Comparison of ENCODE assay signal across 9 cellular contexts in genomic region chr19:18046066-18046718, GRCh38. TPM values are rescaled to one million over a fixed set of nuclear protein-coding genes. Genes with fewer than 3 reads are reported as not detected.
DNase-seq lines count a peak whose midpoint lies in the region; ATAC-seq and TF ChIP-seq lines count a peak whose summit lies in the region.
"Had no signal": no experiment of that assay in that cellular context is flagged by ENCODE, and none has a peak within 500 bp of the region (broad histone marks: within the 10 kb centered on the region; RNA-seq: fewer than 3 reads in every experiment).

No MANE protein-coding gene starts in this region.

- no peaks in the 10 kb centered on the region for H3K36me3 Mint-ChIP-seq in activated T-helper 17 cell treated with anti-CD3 and anti-CD28 coated beads, Interleukin-2, amount 50 U/mL, for 72 hours (ENCODE audit: low read depth)

- in situ Hi-C loops in HAP-1 (cut with MboI; ENCODE audit: low sequenced_read_pairs): no loop called here
- in situ Hi-C loops in GM13976 (cut with MboI; ENCODE audit: low sequenced_read_pairs, unreplicated experiment): no loop called here

- H3K27me3 Mint-ChIP-seq in activated T-helper 17 cell treated with anti-CD3 and anti-CD28 coated beads, Interleukin-2, amount 50 U/mL, for 72 hours: no peaks in the 10 kb centered on the region

- no peaks in the 10 kb centered on the region for H3K9me3 ChIP-seq in vagina
- H3K9me3 ChIP-seq in HAP-1: no peaks in the 10 kb centered on the region

- H3K4me1 ChIP-seq in vagina (peaks cover 26% of the 10 kb centered on the region), HAP-1 (no peaks in the 10 kb centered on the region)

- H3K36me3 ChIP-seq in vagina: no peaks in the 10 kb centered on the region
- no peaks in the 10 kb centered on the region for H3K36me3 ChIP-seq in HAP-1 (replicated peaks)

- intact Hi-C loops in vagina (cut with DNase I): no loop called here

- H3K4me3 ChIP-seq in vagina (no peak overlapping the region), HAP-1 (no peak overlapping the region)

- DNase-seq in stimulated activated CD4-positive, alpha-beta T cell treated with anti-CD3 and anti-CD28 coated beads, Interleukin-1b, Interleukin-23, amount 100 ng/mL, for 48 hours: peak; percentile 42
- DNase-seq in stimulated activated CD4-positive, alpha-beta T cell treated with anti-CD3 and anti-CD28 coated beads, Interleukin-12 subunit alpha, Interleukin-12 subunit beta, amount 100 ng/mL, for 4 hours: no peak
- no peak for DNase-seq in left lobe of liver (ENCODE audit: low spot score)
- DNase-seq in vagina (ENCODE audit: extremely low spot score in 2 of 2): no peak
- no peak for DNase-seq in HAP-1 (ENCODE audit: low spot score in 2 of 2)
- DNase-seq in effector CD4-positive, alpha-beta T cell: no peak
- DNase-seq in GM13976 (ENCODE audit: low spot score): no peak
- DNase-seq: NCI-H1092 treated with DMSO at 0.1 percent for 48 hours had no signal

- H3K27ac ChIP-seq in vagina: peak overlapping the region; percentile 54

- H3K27me3 ChIP-seq in vagina (no peaks in the 10 kb centered on the region), HAP-1 (ENCODE audit: low read depth) (0 out of 2 replicates have a peak, but pooled peaks cover 4% of the 10 kb centered on the region)

- H3K9me3 Mint-ChIP-seq in activated T-helper 17 cell treated with anti-CD3 and anti-CD28 coated beads, Interleukin-2, amount 50 U/mL, for 72 hours: no peaks in the 10 kb centered on the region

- no peak for TF ChIP-seq CTCF in vagina (IDR thresholded peaks at IDR 0.05)
- no peak for TF ChIP-seq CTCF in GM13976 (IDR thresholded peaks at IDR 0.05; ENCODE audit: borderline replicate concordance, control extremely low read depth, extremely low read depth, insufficient read depth, missing control alignments)

- H3K4me3 Mint-ChIP-seq in activated T-helper 17 cell treated with anti-CD3 and anti-CD28 coated beads, Interleukin-2, amount 50 U/mL, for 72 hours: peak overlapping the region; percentile 70

- H3K4me1 Mint-ChIP-seq in activated T-helper 17 cell treated with anti-CD3 and anti-CD28 coated beads, Interleukin-2, amount 50 U/mL, for 72 hours: peaks cover 21% of the 10 kb centered on the region

- H3K27ac Mint-ChIP-seq in activated T-helper 17 cell treated with anti-CD3 and anti-CD28 coated beads, Interleukin-2, amount 50 U/mL, for 72 hours: peak overlapping the region; percentile 77

- TF ChIP-seq POLR2A in vagina (IDR thresholded peaks at IDR 0.05): no peak

- peak; percentile 5 for ATAC-seq in activated T-helper 17 cell treated with anti-CD3 and anti-CD28 coated beads, Interleukin-2, amount 50 U/mL, for 72 hours (replicated peaks)
- ATAC-seq in left lobe of liver: peak; percentile 4

RNA-seq across cellular contexts. Expression of gene ARRDC2, which starts 38.2 kb away (rescaled TPM):
- 10 to 100 TPM; 32.0 to 98.0 TPM for total RNA-seq in activated T-helper 17 cell treated with anti-CD3 and anti-CD28 coated beads, Interleukin-2, amount 50 U/mL, for 72 hours
- 6.3 TPM for total RNA-seq in left lobe of liver
- total RNA-seq in vagina: 54.5 TPM

RNA-seq across cellular contexts. Expression of gene IL12RB1, which starts 40.5 kb away (rescaled TPM):
- total RNA-seq in activated T-helper 17 cell treated with anti-CD3 and anti-CD28 coated beads, Interleukin-2, amount 50 U/mL, for 72 hours: 10 to 100 TPM; 28.6 to 54.5 TPM
- total RNA-seq in left lobe of liver (0.25 TPM), vagina (not detected)

RNA-seq across cellular contexts. Expression of gene MAST3, which starts 51.4 kb away (rescaled TPM):
- total RNA-seq in activated T-helper 17 cell treated with anti-CD3 and anti-CD28 coated beads, Interleukin-2, amount 50 U/mL, for 72 hours: 10 to 100 TPM; 23.5 to 46.6 TPM
- total RNA-seq in left lobe of liver: 18.4 TPM
- total RNA-seq in vagina: 9.6 TPM

Comparison
In these comparisons a context has a peak if more than half of its experiments do, and no peak if none do; other contexts are left out.
1. RNA of gene IL12RB1, which starts 40.5 kb away (total RNA-seq): 28.6 to 54.5 TPM in activated T-helper 17 cell treated with anti-CD3 and anti-CD28 coated beads, Interleukin-2, amount 50 U/mL, for 72 hours; 0.25 TPM in left lobe of liver (single experiment) and not detected in vagina (single experiment); every median in the first group is over 10 times any median in the second.